ENCODE assay signal across 24 cellular contexts in genomic region chr1:169726851-169727250, GRCh38. TPM values are rescaled to one million over a fixed set of nuclear protein-coding genes. Genes with fewer than 3 reads are reported as not detected.
DNase-seq lines count a peak whose midpoint lies in the region; ATAC-seq, FAIRE-seq and TF ChIP-seq lines count a peak whose summit lies in the region.
"Had no signal": no experiment of that assay in that cellular context is flagged by ENCODE, and none has a peak within 500 bp of the region (broad histone marks: within the 10 kb centered on the region; RNA-seq: fewer than 3 reads in every experiment).

No MANE protein-coding gene starts in this region.

- CTCF ChIA-PET in HepG2 (lab: Yijun Ruan, JAX; ENCODE audit: low intra/inter-chr PET ratio, low total read pairs), result no interaction called here

- TF ChIP-seq CTCF in C4-2B (conservative IDR thresholded peaks at IDR 0.05), result no peak
- TF ChIP-seq CTCF in endothelial cell (IDR thresholded peaks at IDR 0.05; ENCODE audit: unreplicated experiment), result no peak
- no peak for TF ChIP-seq CTCF in HepG2 (CRISPR knock-in tag; IDR thresholded peaks at IDR 0.05)
- no peak for TF ChIP-seq CTCF in mucosa of descending colon (IDR thresholded peaks at IDR 0.05)
- no peak for TF ChIP-seq CTCF in progenitor cell of endocrine pancreas (IDR thresholded peaks at IDR 0.05; ENCODE audit: unreplicated experiment)

- TF ChIP-seq EP300 in HepG2 (IDR thresholded peaks at IDR 0.05; ENCODE audit: low read depth in 2 of 2, low read length in 2 of 2), result no peak
- no peak for TF ChIP-seq EP300 in HepG2 (CRISPR knock-in tag; IDR thresholded peaks at IDR 0.05; ENCODE audit: borderline replicate concordance)

- H3K4me3 Mint-ChIP-seq in endothelial cell (ENCODE audit: unreplicated experiment), result peak overlapping the region; percentile 1
- H3K4me3 Mint-ChIP-seq in progenitor cell of endocrine pancreas (ENCODE audit: low read depth), result no peak overlapping the region
- H3K4me3 Mint-ChIP-seq: CD4-positive, alpha-beta memory T cell; GM23338; HFFc6 had no signal

- H3K36me3 Mint-ChIP-seq in endothelial cell (ENCODE audit: low read depth, unreplicated experiment) (peaks cover 7% of the 10 kb centered on the region), progenitor cell of endocrine pancreas (ENCODE audit: insufficient read depth) (no peaks in the 10 kb centered on the region)
- H3K36me3 Mint-ChIP-seq: CD14-positive monocyte; CD4-positive, alpha-beta memory T cell had no signal

- ATAC-seq in HepG2 (no peak), mucosa of descending colon (peak; percentile 82), HG02759 (IDR thresholded peaks at IDR 0.05; ENCODE audit: unreplicated experiment) (no peak)
- ATAC-seq: A549, GM12878, GM23338, HCT116, K562 had no signal

- H4K20me1 ChIP-seq in HepG2 (ENCODE audit: insufficient read depth, low read length), result no peaks in the 10 kb centered on the region

- 54% methylated on average over 3 of the region's 3 CpGs for WGBS in HepG2 (ENCODE audit: low lambda C conversion rate)

- H3K4me1 ChIP-seq in HepG2 (ENCODE audit: insufficient read depth, low read length), result peaks cover 25% of the 10 kb centered on the region
- peaks cover 9% of the 10 kb centered on the region for H3K4me1 ChIP-seq in mucosa of descending colon (ENCODE audit: low read depth)
- H3K4me1 ChIP-seq: A549 had no signal

- no peak for TF ChIP-seq RAD21 in HepG2 (CRISPR knock-in tag; IDR thresholded peaks at IDR 0.05)

- DNase-seq in endothelial cell (ENCODE audit: low spot score) (no peak), HepG2 (ENCODE audit: low spot score) (no peak), mucosa of descending colon (peak in 1 of 3 donors; percentile 30), progenitor cell of endocrine pancreas (ENCODE audit: low spot score, unreplicated experiment) (no peak), LoVo (ENCODE audit: low spot score) (no peak), NCI-H2107 treated with DMSO at 0.1 percent for 48 hours (lab: John Stamatoyannopoulos, UW; ENCODE audit: unreplicated experiment) (no peak)
- DNase-seq: AML-193; CD4-positive, alpha-beta memory T cell; DMS153; DMS79; HFFc6; IMR-90 had no signal

- H3K9me3 Mint-ChIP-seq in endothelial cell (ENCODE audit: unreplicated experiment) (no peaks in the 10 kb centered on the region), progenitor cell of endocrine pancreas (ENCODE audit: low read depth) (no peaks in the 10 kb centered on the region)
- H3K9me3 Mint-ChIP-seq: CD14-positive monocyte; CD4-positive, alpha-beta memory T cell; GM23338; HFFc6 had no signal

- peak overlapping the region; percentile 62 for H3K4me2 ChIP-seq in HepG2 (ENCODE audit: low read depth, low read length)
- H3K4me2 ChIP-seq: A549, GM23338 had no signal

- H3K27ac ChIP-seq in C4-2B, result peak overlapping the region; percentile 24; the same call in 1 of the 2 replicates
- H3K27ac ChIP-seq in HepG2 (ENCODE audit: extremely low read length, insufficient read depth, low read length), result no peak overlapping the region
- H3K27ac ChIP-seq: 22Rv1, A549 had no signal

- TF ChIP-seq POLR2A in HepG2 (IDR thresholded peaks at IDR 0.05; ENCODE audit: insufficient read depth in 1 of 2, low read depth in 2 of 2, low read length in 2 of 2), result no peak

- H3K79me2 ChIP-seq in HepG2 (ENCODE audit: insufficient read depth, low read length), result no peaks in the 10 kb centered on the region

- H3K36me3 ChIP-seq in HepG2 (replicated peaks in 1 of 2; ENCODE audit: control insufficient read depth in 1 of 2, insufficient read depth in 2 of 2, low read length in 2 of 2) (no peaks in the 10 kb centered on the region), mucosa of descending colon (ENCODE audit: low read depth) (no peaks in the 10 kb centered on the region)

- no peaks in the 10 kb centered on the region for H3K27me3 ChIP-seq in HepG2 (ENCODE audit: control insufficient read depth in 1 of 2, insufficient read depth in 2 of 2, low read length in 2 of 2)

- no TSS peak for BruUV-seq in HepG2 (replicated peaks; lab: Mats Ljungman, UMichigan)

- H2AFZ ChIP-seq in HepG2 (ENCODE audit: low read length), result no peak overlapping the region
- H2AFZ ChIP-seq: GM23338 had no signal

- in situ Hi-C loops in HepG2 (cut with HindIII; ENCODE audit: extremely low pct_ligation_motif_present, low pct_unique_long_range_greater_than_20kb), result no loop called here

- H3K4me3 ChIP-seq in HepG2 (replicated peaks in 1 of 3; ENCODE audit: insufficient read depth in 1 of 3, low read depth in 2 of 3, low read length in 3 of 3), result no peak overlapping the region
- H3K4me3 ChIP-seq in mucosa of descending colon, result no peak overlapping the region
- H3K4me3 ChIP-seq: A549, GM12878, GM23338, K562 had no signal

- H3K27ac Mint-ChIP-seq in endothelial cell (ENCODE audit: unreplicated experiment) (no peak overlapping the region), progenitor cell of endocrine pancreas (no peak overlapping the region)
- H3K27ac Mint-ChIP-seq: CD14-positive monocyte; CD4-positive, alpha-beta memory T cell; GM23338; HFFc6 had no signal

- H3K27me3 Mint-ChIP-seq in endothelial cell (ENCODE audit: unreplicated experiment) (peaks cover 2% of the 10 kb centered on the region), progenitor cell of endocrine pancreas (no peaks in the 10 kb centered on the region)

- H3K9me3 ChIP-seq in HepG2 (ENCODE audit: low read length), result no peaks in the 10 kb centered on the region
- H3K9me3 ChIP-seq in mucosa of descending colon, result no peaks in the 10 kb centered on the region
- H3K9me3 ChIP-seq: A549 had no signal

- H3K4me1 Mint-ChIP-seq in endothelial cell (ENCODE audit: unreplicated experiment) (peaks cover 3% of the 10 kb centered on the region), progenitor cell of endocrine pancreas (ENCODE audit: low read depth) (peaks cover 6% of the 10 kb centered on the region)
- H3K4me1 Mint-ChIP-seq: CD14-positive monocyte; CD4-positive, alpha-beta memory T cell; GM23338 had no signal

- intact Hi-C loops in HepG2 (cut with micrococcal nuclease; ENCODE audit: unreplicated experiment), result no loop called here
- intact Hi-C loops in mucosa of descending colon (cut with DNase I, micrococcal nuclease), result no loop called here

- no peak overlapping the region for H3K9ac ChIP-seq in HepG2 (ENCODE audit: insufficient read depth, low read depth, low read length)

- FAIRE-seq in HepG2 (lab: Jason Lieb, UNC), result no peak
- FAIRE-seq: A549, GM12878, H54, K562 had no signal

- POLR2A ChIA-PET in HepG2 (lab: Yijun Ruan, JAX), result no interaction called here

RNA-seq across cellular contexts. Expression of gene SELE, which starts 7.0 kb away (rescaled TPM):
- total RNA-seq in endothelial cell (ENCODE audit: unreplicated experiment) (14.3 TPM), HepG2 (2016; rRNA removed; fragmentation: Illumina TruSeq; extraction: Trizol) (0.04 TPM in 1 of 2 replicates, not detected in the other), mucosa of descending colon (under 1 TPM; 0.35 to 0.67 (median 0.63) TPM), progenitor cell of endocrine pancreas (not detected in 2 replicates)
- total RNA-seq in HepG2 (2016; cell fraction: cytosol; rRNA removed; fragmentation: Illumina TruSeq; extraction: Trizol; ENCODE audit: low read depth), result not detected in 2 replicates
- total RNA-seq in HepG2 (2016; cell fraction: insoluble cytoplasmic fraction; rRNA removed; fragmentation: Illumina TruSeq; extraction: Trizol), result 0.04 TPM in 1 of 2 replicates, not detected in the other
- total RNA-seq in HepG2 (2016; cell fraction: membrane; rRNA removed; fragmentation: Illumina TruSeq; extraction: Trizol), result not detected in 2 replicates
- total RNA-seq in HepG2 (2016; cell fraction: nucleus; rRNA removed; fragmentation: Illumina TruSeq; extraction: Trizol), result not detected in 2 replicates
- 0.08 and 0.09 TPM in 2 replicates for polyA plus RNA-seq in HepG2 (2011; rRNA removed)
- polyA plus RNA-seq in HepG2 (2011; cell fraction: cytosol; rRNA removed), result 0.04 and 0.05 TPM in 2 replicates
- 0.05 TPM in 1 of 2 replicates, not detected in the other for polyA plus RNA-seq in HepG2 (2011; cell fraction: nucleus; rRNA removed)
- 0.05 TPM in 1 of 2 replicates, not detected in the other for polyA plus RNA-seq in HepG2 (2012)
- polyA plus RNA-seq in HepG2 (2016; cell fraction: cytosol; fragmentation: Illumina TruSeq; extraction: Trizol; ENCODE audit: low read depth), result not detected in 2 replicates
- polyA plus RNA-seq in HepG2 (2016; cell fraction: insoluble cytoplasmic fraction; fragmentation: Illumina TruSeq; extraction: Trizol; ENCODE audit: low read depth), result 0.07 TPM in 1 of 2 replicates, not detected in the other
- not detected in 2 replicates for polyA plus RNA-seq in HepG2 (2016; cell fraction: membrane; fragmentation: Illumina TruSeq; extraction: Trizol; ENCODE audit: low read depth)
- not detected in 2 replicates for polyA plus RNA-seq in HepG2 (2016; cell fraction: nucleus; fragmentation: Illumina TruSeq; extraction: Trizol; ENCODE audit: insufficient read depth, low read depth)
- 0.12 TPM in 1 of 2 replicates, not detected in the other for polyA minus RNA-seq in HepG2 (2011; rRNA and poly(A)+ RNA removed; ENCODE audit: low replicate concordance)
- not detected in 2 replicates for polyA minus RNA-seq in HepG2 (2011; cell fraction: cytosol; rRNA and poly(A)+ RNA removed)
- polyA minus RNA-seq in HepG2 (2011; cell fraction: nucleus; rRNA and poly(A)+ RNA removed), result 0.12 TPM in 1 of 2 replicates, not detected in the other
- total RNA-seq: CD4-positive, alpha-beta memory T cell; GM12878; GM23338; HFFc6; HT-29; IMR-90; K562 had no signal
- polyA plus RNA-seq: A549; BJ; CD14-positive monocyte; CD4-positive, alpha-beta memory T cell; GM12878; GM23338; IMR-90 had no signal

RNA-seq across cellular contexts. Expression of gene SELL, which starts 15.4 kb away (rescaled TPM):
- total RNA-seq in endothelial cell (ENCODE audit: unreplicated experiment) (0.82 TPM), HepG2 (2016; rRNA removed; fragmentation: Illumina TruSeq; extraction: Trizol) (0.13 and 0.32 TPM in 2 replicates), mucosa of descending colon (1 to 10 TPM in 1 of 3 donors, under 1 TPM in 2; 0.78 to 2.5 (median 0.92) TPM), progenitor cell of endocrine pancreas (0.16 and 0.69 TPM in 2 replicates)
- not detected in 2 replicates for total RNA-seq in HepG2 (2016; cell fraction: cytosol; rRNA removed; fragmentation: Illumina TruSeq; extraction: Trizol; ENCODE audit: low read depth)
- total RNA-seq in HepG2 (2016; cell fraction: insoluble cytoplasmic fraction; rRNA removed; fragmentation: Illumina TruSeq; extraction: Trizol), result 0.13 and 0.27 TPM in 2 replicates
- total RNA-seq in HepG2 (2016; cell fraction: membrane; rRNA removed; fragmentation: Illumina TruSeq; extraction: Trizol), result 0.17 TPM in 1 of 2 replicates, not detected in the other
- 0.71 TPM in 1 of 2 replicates, not detected in the other for total RNA-seq in HepG2 (2016; cell fraction: nucleus; rRNA removed; fragmentation: Illumina TruSeq; extraction: Trizol)
- polyA plus RNA-seq in HepG2 (2011; rRNA removed), result 0.03 and 0.18 TPM in 2 replicates
- polyA plus RNA-seq in HepG2 (2011; cell fraction: cytosol; rRNA removed), result 0.04 and 0.11 TPM in 2 replicates
- not detected in 2 replicates for polyA plus RNA-seq in HepG2 (2011; cell fraction: nucleus; rRNA removed)
- not detected in 2 replicates for polyA plus RNA-seq in HepG2 (2012)
- not detected in 2 replicates for polyA plus RNA-seq in HepG2 (2016; cell fraction: cytosol; fragmentation: Illumina TruSeq; extraction: Trizol; ENCODE audit: low read depth)
- 0.24 TPM in 1 of 2 replicates, not detected in the other for polyA plus RNA-seq in HepG2 (2016; cell fraction: insoluble cytoplasmic fraction; fragmentation: Illumina TruSeq; extraction: Trizol; ENCODE audit: low read depth)
- 0.12 TPM in 1 of 2 replicates, not detected in the other for polyA plus RNA-seq in HepG2 (2016; cell fraction: membrane; fragmentation: Illumina TruSeq; extraction: Trizol; ENCODE audit: low read depth)
- not detected in 2 replicates for polyA plus RNA-seq in HepG2 (2016; cell fraction: nucleus; fragmentation: Illumina TruSeq; extraction: Trizol; ENCODE audit: insufficient read depth, low read depth)
- not detected in 2 replicates for polyA minus RNA-seq in HepG2 (2011; rRNA and poly(A)+ RNA removed; ENCODE audit: low replicate concordance)
- polyA minus RNA-seq in HepG2 (2011; cell fraction: cytosol; rRNA and poly(A)+ RNA removed), result not detected in 2 replicates
- not detected in 2 replicates for polyA minus RNA-seq in HepG2 (2011; cell fraction: nucleus; rRNA and poly(A)+ RNA removed)
- total RNA-seq: GM23338, HT-29, IMR-90 had no signal
- polyA plus RNA-seq: GM23338, IMR-90, K562 had no signal
